Comparison of ENCODE assay signal across 8 cellular contexts in the genomic region with DNA sequence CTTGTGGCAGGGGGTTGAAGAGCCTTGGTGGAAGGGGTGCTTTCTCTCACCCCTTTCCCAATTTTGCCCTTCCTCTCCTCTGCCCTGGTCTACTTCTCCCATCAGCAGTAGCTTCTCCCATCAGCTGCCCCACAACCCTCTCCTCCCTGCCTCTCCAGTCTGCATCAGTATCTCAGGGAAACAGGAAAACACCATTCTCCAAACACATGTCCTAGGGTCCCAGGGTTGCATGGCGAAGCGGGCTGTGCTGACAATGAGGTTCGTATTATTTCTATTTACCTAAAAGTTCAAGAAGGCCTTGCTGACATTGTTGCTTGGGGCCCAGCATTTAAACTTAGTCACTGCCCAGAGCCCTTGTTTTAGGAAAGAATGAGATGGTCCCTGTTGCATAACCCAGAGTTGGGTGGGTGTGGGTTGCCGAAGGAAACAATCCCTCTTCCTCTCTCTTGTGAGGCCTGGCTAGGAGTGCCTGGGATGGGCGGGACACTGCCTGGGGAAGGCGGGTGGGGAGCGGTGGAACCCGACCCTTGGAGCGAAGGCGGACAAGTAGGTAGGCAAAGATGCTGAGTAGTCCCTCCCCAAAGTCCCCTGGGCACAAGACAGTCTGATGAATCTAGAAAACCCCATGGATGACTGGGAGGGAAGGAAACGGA. TPM values are rescaled to one million over a fixed set of nuclear protein-coding genes. Genes with fewer than 3 reads are reported as not detected.
A peak's percentile ranks its signal among the peaks of the same experiment; 100 is the strongest.
DNase-seq lines count a peak whose midpoint lies in the region; ATAC-seq, FAIRE-seq and TF ChIP-seq lines count a peak whose summit lies in the region.

No MANE protein-coding gene starts in this region.

- no peak for TF ChIP-seq POLR2A in HepG2 (IDR thresholded peaks at IDR 0.05; ENCODE audit: insufficient read depth in 1 of 2, low read depth in 2 of 2, low read length in 2 of 2)
- TF ChIP-seq POLR2A in right lobe of liver (IDR thresholded peaks at IDR 0.05): no peak

- H2BK5ac ChIP-seq in mesendoderm (ENCODE audit: low read length): no peak overlapping the region

- H3K4me1 ChIP-seq in HepG2 (ENCODE audit: insufficient read depth, low read length) (peaks cover 70% of the 10 kb centered on the region), right lobe of liver (peaks cover 0 to 15% (median 2%) of the 10 kb centered on the region in 4 donors), mesendoderm (ENCODE audit: control insufficient read depth, low read depth, low read length) (peaks cover 10% of the 10 kb centered on the region), aorta (ENCODE audit: control insufficient read depth in 1 of 2, insufficient read depth in 2 of 2, low read length in 2 of 2) (no peaks in the 10 kb centered on the region)

- intact Hi-C loops in HepG2 (cut with micrococcal nuclease; ENCODE audit: unreplicated experiment) (no loop called here), right lobe of liver (cut with DNase I) (loop anchor here in 1 of 2 donors (5.0 kb wide), 1 partner anchor 34 kb away; no protein-coding TSS in a partner anchor), aorta (cut with DNase I) (loop anchor here in 1 of 2 donors (2.0 kb wide), 1 partner anchor 29 kb away; no protein-coding TSS in a partner anchor)

- H3K79me2 ChIP-seq in HepG2 (ENCODE audit: insufficient read depth, low read length) (no peaks in the 10 kb centered on the region), mesendoderm (ENCODE audit: control insufficient read depth, insufficient read depth, low read length) (no peaks in the 10 kb centered on the region)

- no peak for ATAC-seq in HepG2
- ATAC-seq in right lobe of liver: no peak
- ATAC-seq in aorta (ENCODE audit: low FRiP score): peak; percentile 78

- TF ChIP-seq RAD21 in HepG2 (CRISPR knock-in tag; IDR thresholded peaks at IDR 0.05): no peak

- no peaks in the 10 kb centered on the region for H3K79me1 ChIP-seq in mesendoderm (ENCODE audit: low read length)

- TF ChIP-seq EP300 in HepG2 (IDR thresholded peaks at IDR 0.05; ENCODE audit: low read depth in 2 of 2, low read length in 2 of 2): no peak
- no peak for TF ChIP-seq EP300 in HepG2 (CRISPR knock-in tag; IDR thresholded peaks at IDR 0.05; ENCODE audit: borderline replicate concordance)

- H3K18ac ChIP-seq in mesendoderm (ENCODE audit: low read length): no peak overlapping the region

- H2BK15ac ChIP-seq in mesendoderm (replicated peaks; ENCODE audit: low read depth): no peak overlapping the region

- H4K20me1 ChIP-seq in HepG2 (ENCODE audit: insufficient read depth, low read length): no peaks in the 10 kb centered on the region

- H4K5ac ChIP-seq in mesendoderm (ENCODE audit: low read length): no peak overlapping the region

- POLR2A ChIA-PET in HepG2 (lab: Yijun Ruan, JAX): interaction anchor here (1.5 kb wide), 1 partner anchor 47 kb away, joined by 3 read pairs; no protein-coding TSS in a partner anchor

- H4K8ac ChIP-seq in mesendoderm (ENCODE audit: low read depth, low read length): no peak overlapping the region

- TF ChIP-seq CTCF in HepG2 (CRISPR knock-in tag; IDR thresholded peaks at IDR 0.05) (no peak), right lobe of liver (IDR thresholded peaks at IDR 0.05) (no peak)

- DNase-seq in HepG2 (ENCODE audit: low spot score) (no peak), right lobe of liver (no peak), dedifferentiated amniotic fluid mesenchymal stem cell (ENCODE audit: extremely low spot score) (peak; percentile 86), mesendoderm (peak; percentile 54), aorta (peak; percentile 89 to 92), COLO668 (lab: John Stamatoyannopoulos, UW; ENCODE audit: unreplicated experiment) (no peak), NCI-H524 (lab: John Stamatoyannopoulos, UW) (no peak), urothelium cell line (ENCODE audit: low spot score) (no peak)

- WGBS in HepG2 (ENCODE audit: low lambda C conversion rate): 8% methylated on average over 10 of the region's 11 CpGs
- 68% methylated on average over 10 of the region's 11 CpGs for WGBS in right lobe of liver (ENCODE audit: insufficient coverage, low coverage, low lambda C conversion rate, missing lambda C conversion rate)
- no CpG with 5 or more reads among the region's 11 CpGs for WGBS in mesendoderm (ENCODE audit: extremely low coverage, insufficient coverage, low lambda C conversion rate)
- 48 to 51% methylated on average over 11 of the region's 11 CpGs for WGBS in aorta, 2 donors

- H3K4me3 ChIP-seq in HepG2 (replicated peaks in 1 of 3; ENCODE audit: insufficient read depth in 1 of 3, low read depth in 2 of 3, low read length in 3 of 3) (peak overlapping the region in 1 of 3 experiments; percentile 31; a peak in 1 of 6 replicates), right lobe of liver (no peak overlapping the region), mesendoderm (ENCODE audit: low read length) (no peak overlapping the region), aorta (ENCODE audit: low read length in 2 of 2) (peak overlapping the region in 1 of 2 donors; percentile 87)

- no peak overlapping the region for H2AK5ac ChIP-seq in mesendoderm (ENCODE audit: low read length)

- BruUV-seq in HepG2 (replicated peaks; lab: Mats Ljungman, UMichigan): no TSS peak

- no peak overlapping the region for H3K4ac ChIP-seq in mesendoderm (ENCODE audit: low read depth, low read length)

- H3K23ac ChIP-seq in mesendoderm (ENCODE audit: low read length): no peak overlapping the region

- H3K27ac ChIP-seq in HepG2 (ENCODE audit: extremely low read length, insufficient read depth, low read length) (no peak overlapping the region), right lobe of liver (peak overlapping the region in 1 of 3 donors; percentile 44), mesendoderm (ENCODE audit: low read depth, low read length) (no peak overlapping the region), aorta (ENCODE audit: low read depth in 1 of 2, low read length in 2 of 2) (peak overlapping the region; percentile 60 to 97)

- CTCF ChIA-PET in HepG2 (lab: Yijun Ruan, JAX; ENCODE audit: low intra/inter-chr PET ratio, low total read pairs): no interaction called here

- H3K36me3 ChIP-seq in HepG2 (replicated peaks in 1 of 2; ENCODE audit: control insufficient read depth in 1 of 2, insufficient read depth in 2 of 2, low read length in 2 of 2) (no peaks in the 10 kb centered on the region), right lobe of liver (no peaks in the 10 kb centered on the region), mesendoderm (ENCODE audit: control insufficient read depth, insufficient read depth, low read length) (no peaks in the 10 kb centered on the region), aorta (ENCODE audit: control insufficient read depth in 1 of 2, insufficient read depth in 2 of 2, low read length in 1 of 2) (no peaks in the 10 kb centered on the region)

- H3K56ac ChIP-seq in mesendoderm (ENCODE audit: low read length): peak overlapping the region; percentile 29

- peaks cover 0 to 19% of the 10 kb centered on the region in 2 experiments; a peak in 3 of 5 replicates for H3K27me3 ChIP-seq in HepG2 (ENCODE audit: control insufficient read depth in 1 of 2, insufficient read depth in 2 of 2, low read length in 2 of 2)
- H3K27me3 ChIP-seq in right lobe of liver: no peaks in the 10 kb centered on the region
- H3K27me3 ChIP-seq in mesendoderm (ENCODE audit: insufficient read depth, low read length, poor library complexity): no peaks in the 10 kb centered on the region
- no peaks in the 10 kb centered on the region for H3K27me3 ChIP-seq in aorta (ENCODE audit: control insufficient read depth in 1 of 2, insufficient read depth in 2 of 2, low read length in 1 of 2)

- H3K9me3 ChIP-seq in HepG2 (ENCODE audit: low read length): no peaks in the 10 kb centered on the region
- no peaks in the 10 kb centered on the region for H3K9me3 ChIP-seq in right lobe of liver
- no peaks in the 10 kb centered on the region for H3K9me3 ChIP-seq in aorta (ENCODE audit: control insufficient read depth, low read length)

- H3K4me2 ChIP-seq in HepG2 (ENCODE audit: low read depth, low read length) (peak overlapping the region; percentile 94), mesendoderm (ENCODE audit: low read length) (peak overlapping the region; percentile 85)

- H3K9ac ChIP-seq in HepG2 (ENCODE audit: insufficient read depth, low read depth, low read length) (no peak overlapping the region), mesendoderm (ENCODE audit: low read length) (no peak overlapping the region)

- in situ Hi-C loops in HepG2 (cut with HindIII; ENCODE audit: extremely low pct_ligation_motif_present, low pct_unique_long_range_greater_than_20kb): no loop called here

- no peak overlapping the region for H2BK120ac ChIP-seq in mesendoderm (ENCODE audit: low read depth, low read length)

- FAIRE-seq in HepG2 (lab: Jason Lieb, UNC): no peak
- FAIRE-seq in urothelium cell line (lab: Jason Lieb, UNC): no peak

- H2AFZ ChIP-seq in HepG2 (ENCODE audit: low read length): no peak overlapping the region

RNA-seq across cellular contexts. Expression of a gene that starts 1.3 kb away (rescaled TPM):
- total RNA-seq in HepG2 (2016; rRNA removed; fragmentation: Illumina TruSeq; extraction: Trizol) (2.1 and 3.9 TPM in 2 replicates), right lobe of liver (10 to 100 TPM in 2 of 6 experiments, 1 to 10 TPM in 4; 1.7 to 25.4 (median 4.9) TPM), aorta (100 to 1,000 TPM; 820 to 979 TPM)
- total RNA-seq in HepG2 (2016; cell fraction: cytosol; rRNA removed; fragmentation: Illumina TruSeq; extraction: Trizol; ENCODE audit: low read depth): 5.3 and 5.9 TPM in 2 replicates
- 2.5 and 4.7 TPM in 2 replicates for total RNA-seq in HepG2 (2016; cell fraction: insoluble cytoplasmic fraction; rRNA removed; fragmentation: Illumina TruSeq; extraction: Trizol)
- total RNA-seq in HepG2 (2016; cell fraction: membrane; rRNA removed; fragmentation: Illumina TruSeq; extraction: Trizol): 3.3 and 3.5 TPM in 2 replicates
- total RNA-seq in HepG2 (2016; cell fraction: nucleus; rRNA removed; fragmentation: Illumina TruSeq; extraction: Trizol): 1.9 and 3.2 TPM in 2 replicates
- polyA plus RNA-seq in HepG2 (2011; rRNA removed) (22.6 and 25.2 TPM in 2 replicates), aorta (100 to 1,000 TPM; 507 to 837 TPM)
- 19.0 and 41.0 TPM in 2 replicates for polyA plus RNA-seq in HepG2 (2011; cell fraction: cytosol; rRNA removed)
- polyA plus RNA-seq in HepG2 (2011; cell fraction: nucleus; rRNA removed): 8.4 and 9.6 TPM in 2 replicates
- 3.4 and 4.6 TPM in 2 replicates for polyA plus RNA-seq in HepG2 (2012)
- 4.2 and 5.7 TPM in 2 replicates for polyA plus RNA-seq in HepG2 (2016; cell fraction: cytosol; fragmentation: Illumina TruSeq; extraction: Trizol; ENCODE audit: low read depth)
- 2.0 and 2.4 TPM in 2 replicates for polyA plus RNA-seq in HepG2 (2016; cell fraction: insoluble cytoplasmic fraction; fragmentation: Illumina TruSeq; extraction: Trizol; ENCODE audit: low read depth)
- polyA plus RNA-seq in HepG2 (2016; cell fraction: membrane; fragmentation: Illumina TruSeq; extraction: Trizol; ENCODE audit: low read depth): 3.2 and 3.8 TPM in 2 replicates
- 5.4 and 7.5 TPM in 2 replicates for polyA plus RNA-seq in HepG2 (2016; cell fraction: nucleus; fragmentation: Illumina TruSeq; extraction: Trizol; ENCODE audit: insufficient read depth, low read depth)
- 9.0 and 27.1 TPM in 2 replicates for polyA minus RNA-seq in HepG2 (2011; rRNA and poly(A)+ RNA removed; ENCODE audit: low replicate concordance)
- polyA minus RNA-seq in HepG2 (2011; cell fraction: cytosol; rRNA and poly(A)+ RNA removed): 8.7 and 9.5 TPM in 2 replicates
- polyA minus RNA-seq in HepG2 (2011; cell fraction: nucleus; rRNA and poly(A)+ RNA removed): 0.77 and 1.6 TPM in 2 replicates
- polyA plus RNA-seq in mesendoderm (2013, experiment 1 of 2): 4.1 TPM
- 4.5 TPM for polyA plus RNA-seq in mesendoderm (2013, experiment 2 of 2)

RNA-seq across cellular contexts. Expression of a gene that starts 7.1 kb away (rescaled TPM):
- total RNA-seq in HepG2 (2016; rRNA removed; fragmentation: Illumina TruSeq; extraction: Trizol) (6.1 and 14.9 TPM in 2 replicates), right lobe of liver (1 to 10 TPM in 3 of 6 experiments, under 1 TPM in 3; 0.62 to 3.4 (median 0.99) TPM), aorta (1 to 10 TPM in 1 of 2 donors, under 1 TPM in 1; 0.63 to 1.2 TPM)
- total RNA-seq in HepG2 (2016; cell fraction: cytosol; rRNA removed; fragmentation: Illumina TruSeq; extraction: Trizol; ENCODE audit: low read depth): 1.3 and 1.6 TPM in 2 replicates
- 5.1 and 14.3 TPM in 2 replicates for total RNA-seq in HepG2 (2016; cell fraction: insoluble cytoplasmic fraction; rRNA removed; fragmentation: Illumina TruSeq; extraction: Trizol)
- 3.9 and 5.2 TPM in 2 replicates for total RNA-seq in HepG2 (2016; cell fraction: membrane; rRNA removed; fragmentation: Illumina TruSeq; extraction: Trizol)
- total RNA-seq in HepG2 (2016; cell fraction: nucleus; rRNA removed; fragmentation: Illumina TruSeq; extraction: Trizol): 20.7 and 23.6 TPM in 2 replicates
- polyA plus RNA-seq in HepG2 (2011; rRNA removed) (108 and 131 TPM in 2 replicates), aorta (1 to 10 TPM; 1.5 to 3.4 TPM)
- 102 and 125 TPM in 2 replicates for polyA plus RNA-seq in HepG2 (2011; cell fraction: cytosol; rRNA removed)
- polyA plus RNA-seq in HepG2 (2011; cell fraction: nucleus; rRNA removed): 476 and 502 TPM in 2 replicates
- 40.7 and 74.1 TPM in 2 replicates for polyA plus RNA-seq in HepG2 (2012)
- polyA plus RNA-seq in HepG2 (2016; cell fraction: cytosol; fragmentation: Illumina TruSeq; extraction: Trizol; ENCODE audit: low read depth): 2.1 and 3.1 TPM in 2 replicates
- polyA plus RNA-seq in HepG2 (2016; cell fraction: insoluble cytoplasmic fraction; fragmentation: Illumina TruSeq; extraction: Trizol; ENCODE audit: low read depth): 8.4 and 8.5 TPM in 2 replicates
- 3.3 and 4.5 TPM in 2 replicates for polyA plus RNA-seq in HepG2 (2016; cell fraction: membrane; fragmentation: Illumina TruSeq; extraction: Trizol; ENCODE audit: low read depth)
- polyA plus RNA-seq in HepG2 (2016; cell fraction: nucleus; fragmentation: Illumina TruSeq; extraction: Trizol; ENCODE audit: insufficient read depth, low read depth): 40.5 and 42.0 TPM in 2 replicates
- polyA minus RNA-seq in HepG2 (2011; rRNA and poly(A)+ RNA removed; ENCODE audit: low replicate concordance): 0.16 and 255 TPM in 2 replicates
- polyA minus RNA-seq in HepG2 (2011; cell fraction: cytosol; rRNA and poly(A)+ RNA removed): 39.8 and 42.8 TPM in 2 replicates
- polyA minus RNA-seq in HepG2 (2011; cell fraction: nucleus; rRNA and poly(A)+ RNA removed): 79.3 and 125 TPM in 2 replicates
- polyA plus RNA-seq in mesendoderm (2013, experiment 1 of 2): not detected
- 0.01 TPM for polyA plus RNA-seq in mesendoderm (2013, experiment 2 of 2)

RNA-seq across cellular contexts. Expression of a gene that starts 17.0 kb away (rescaled TPM):
- total RNA-seq in HepG2 (2016; rRNA removed; fragmentation: Illumina TruSeq; extraction: Trizol) (9.0 and 9.2 TPM in 2 replicates), right lobe of liver (10 to 100 TPM; 12.3 to 18.2 (median 14.4) TPM), aorta (100 to 1,000 TPM in 1 of 2 donors, 10 to 100 TPM in 1; 71.6 to 101 TPM)
- total RNA-seq in HepG2 (2016; cell fraction: cytosol; rRNA removed; fragmentation: Illumina TruSeq; extraction: Trizol; ENCODE audit: low read depth): 0.79 and 1.3 TPM in 2 replicates
- total RNA-seq in HepG2 (2016; cell fraction: insoluble cytoplasmic fraction; rRNA removed; fragmentation: Illumina TruSeq; extraction: Trizol): 7.9 and 8.6 TPM in 2 replicates
- 2.8 and 3.1 TPM in 2 replicates for total RNA-seq in HepG2 (2016; cell fraction: membrane; rRNA removed; fragmentation: Illumina TruSeq; extraction: Trizol)
- total RNA-seq in HepG2 (2016; cell fraction: nucleus; rRNA removed; fragmentation: Illumina TruSeq; extraction: Trizol): 5.1 and 5.3 TPM in 2 replicates
- polyA plus RNA-seq in HepG2 (2011; rRNA removed) (9.2 and 10.7 TPM in 2 replicates), aorta (10 to 100 TPM; 53.8 to 60.9 TPM)
- polyA plus RNA-seq in HepG2 (2011; cell fraction: cytosol; rRNA removed): 11.7 and 12.2 TPM in 2 replicates
- polyA plus RNA-seq in HepG2 (2011; cell fraction: nucleus; rRNA removed): 12.1 and 12.6 TPM in 2 replicates
- 6.0 and 9.7 TPM in 2 replicates for polyA plus RNA-seq in HepG2 (2012)
- 0.86 and 1.1 TPM in 2 replicates for polyA plus RNA-seq in HepG2 (2016; cell fraction: cytosol; fragmentation: Illumina TruSeq; extraction: Trizol; ENCODE audit: low read depth)
- polyA plus RNA-seq in HepG2 (2016; cell fraction: insoluble cytoplasmic fraction; fragmentation: Illumina TruSeq; extraction: Trizol; ENCODE audit: low read depth): 11.6 and 12.5 TPM in 2 replicates
- polyA plus RNA-seq in HepG2 (2016; cell fraction: membrane; fragmentation: Illumina TruSeq; extraction: Trizol; ENCODE audit: low read depth): 2.0 and 3.3 TPM in 2 replicates
- polyA plus RNA-seq in HepG2 (2016; cell fraction: nucleus; fragmentation: Illumina TruSeq; extraction: Trizol; ENCODE audit: insufficient read depth, low read depth): 7.6 and 8.3 TPM in 2 replicates
- polyA minus RNA-seq in HepG2 (2011; rRNA and poly(A)+ RNA removed; ENCODE audit: low replicate concordance): 27.5 and 69.5 TPM in 2 replicates
- polyA minus RNA-seq in HepG2 (2011; cell fraction: cytosol; rRNA and poly(A)+ RNA removed): 8.3 and 10.6 TPM in 2 replicates
- polyA minus RNA-seq in HepG2 (2011; cell fraction: nucleus; rRNA and poly(A)+ RNA removed): 9.5 and 12.8 TPM in 2 replicates
- 4.4 TPM for polyA plus RNA-seq in mesendoderm (2013, experiment 1 of 2)
- 4.3 TPM for polyA plus RNA-seq in mesendoderm (2013, experiment 2 of 2)

RNA-seq across cellular contexts. Expression of a gene that starts 46.4 kb away (rescaled TPM):
- 3.2 and 8.9 TPM in 2 replicates for total RNA-seq in HepG2 (2016; rRNA removed; fragmentation: Illumina TruSeq; extraction: Trizol)
- 3.1 and 5.0 TPM in 2 replicates for total RNA-seq in HepG2 (2016; cell fraction: cytosol; rRNA removed; fragmentation: Illumina TruSeq; extraction: Trizol; ENCODE audit: low read depth)
- total RNA-seq in HepG2 (2016; cell fraction: insoluble cytoplasmic fraction; rRNA removed; fragmentation: Illumina TruSeq; extraction: Trizol): 2.8 and 9.5 TPM in 2 replicates
- total RNA-seq in HepG2 (2016; cell fraction: membrane; rRNA removed; fragmentation: Illumina TruSeq; extraction: Trizol): 3.1 and 3.8 TPM in 2 replicates
- total RNA-seq in HepG2 (2016; cell fraction: nucleus; rRNA removed; fragmentation: Illumina TruSeq; extraction: Trizol): 13.3 and 14.8 TPM in 2 replicates
- polyA plus RNA-seq in HepG2 (2011; rRNA removed): 18.0 and 20.4 TPM in 2 replicates
- polyA plus RNA-seq in HepG2 (2011; cell fraction: cytosol; rRNA removed): 3.9 and 6.8 TPM in 2 replicates
- 181 and 258 TPM in 2 replicates for polyA plus RNA-seq in HepG2 (2011; cell fraction: nucleus; rRNA removed)
- polyA plus RNA-seq in HepG2 (2012): 13.0 and 15.3 TPM in 2 replicates
- polyA plus RNA-seq in HepG2 (2016; cell fraction: cytosol; fragmentation: Illumina TruSeq; extraction: Trizol; ENCODE audit: low read depth): 0.96 and 1.4 TPM in 2 replicates
- polyA plus RNA-seq in HepG2 (2016; cell fraction: insoluble cytoplasmic fraction; fragmentation: Illumina TruSeq; extraction: Trizol; ENCODE audit: low read depth): 5.7 and 8.2 TPM in 2 replicates
- 2.0 and 4.2 TPM in 2 replicates for polyA plus RNA-seq in HepG2 (2016; cell fraction: membrane; fragmentation: Illumina TruSeq; extraction: Trizol; ENCODE audit: low read depth)
- 34.1 and 49.0 TPM in 2 replicates for polyA plus RNA-seq in HepG2 (2016; cell fraction: nucleus; fragmentation: Illumina TruSeq; extraction: Trizol; ENCODE audit: insufficient read depth, low read depth)
- polyA minus RNA-seq in HepG2 (2011; rRNA and poly(A)+ RNA removed; ENCODE audit: low replicate concordance): 34.0 and 38.3 TPM in 2 replicates
- 9.9 and 10.3 TPM in 2 replicates for polyA minus RNA-seq in HepG2 (2011; cell fraction: cytosol; rRNA and poly(A)+ RNA removed)
- polyA minus RNA-seq in HepG2 (2011; cell fraction: nucleus; rRNA and poly(A)+ RNA removed): 63.8 and 80.3 TPM in 2 replicates
- 100 to 1,000 TPM in 3 of 6 experiments, 10 to 100 TPM in 3; 50.5 to 139 (median 86.9) TPM for total RNA-seq in right lobe of liver
- polyA plus RNA-seq in mesendoderm (2013, experiment 1 of 2): 15.4 TPM
- 22.5 TPM for polyA plus RNA-seq in mesendoderm (2013, experiment 2 of 2)
- total RNA-seq in aorta: 100 to 1,000 TPM; 198 to 275 TPM
- 100 to 1,000 TPM; 130 to 412 TPM for polyA plus RNA-seq in aorta

Comparison
In these comparisons a context has a peak if more than half of its experiments do, and no peak if none do; other contexts are left out.
1. DNase-seq: peak in dedifferentiated amniotic fluid mesenchymal stem cell (single experiment), mesendoderm (single experiment) and aorta (2 of 2); none in HepG2 (single experiment), right lobe of liver (0 of 3), COLO668 (single experiment), NCI-H524 (0 of 2) and urothelium cell line (single experiment).
2. H3K27ac ChIP-seq: peak in aorta (2 of 2); none in HepG2 (single experiment) and mesendoderm (single experiment).
3. RNA of a gene that starts 1.3 kb away (total RNA-seq): 820 to 979 TPM in aorta; 1.7 to 25.4 TPM in right lobe of liver and 1.9 to 5.9 TPM in HepG2; every median in the first group is over 10 times any median in the second.